ENCODE assay signal across 23 cellular contexts in the genomic region with DNA sequence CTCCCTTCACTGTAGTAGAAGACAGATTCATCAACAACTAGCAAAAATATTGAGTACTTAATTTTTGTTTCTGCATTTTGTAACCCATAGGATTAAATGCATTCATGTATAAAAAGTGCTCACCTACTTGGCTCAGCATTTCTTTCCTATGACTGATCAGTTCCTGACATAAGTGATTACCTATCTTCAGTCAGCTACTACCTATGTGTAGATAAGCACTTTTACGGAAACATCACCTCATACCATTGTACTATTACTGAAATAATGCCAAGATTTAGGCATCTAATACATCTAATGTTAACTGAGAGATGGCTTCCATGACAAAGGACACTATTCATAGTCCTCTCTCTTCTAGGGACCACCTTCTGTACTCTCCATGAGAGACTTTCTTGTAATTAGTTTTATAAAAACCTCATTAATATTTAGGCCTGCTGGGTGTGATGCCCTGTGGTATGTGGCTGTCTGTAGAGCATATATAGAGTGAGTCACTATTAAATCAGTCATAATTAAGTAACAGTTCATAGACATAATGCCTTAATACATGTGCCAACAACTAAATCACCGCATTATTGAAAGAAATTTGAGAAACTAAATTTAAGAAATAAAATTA.
"Had no signal": no experiment of that assay in that cellular context is flagged by ENCODE, and none has a peak within 500 bp of the region (broad histone marks: within the 10 kb centered on the region; RNA-seq: fewer than 3 reads in every experiment).

No MANE protein-coding gene starts in this region.

- H3K4me3 ChIP-seq: gastrocnemius medialis, heart right ventricle, left ventricle myocardium inferior, lower lobe of right lung, neural progenitor cell, ovary, smooth muscle cell, tibial artery, upper lobe of left lung, uterus had no signal

- H3K9me3 ChIP-seq: gastrocnemius medialis, heart right ventricle, left ventricle myocardium inferior, lower lobe of right lung, ovary, tibial artery, upper lobe of left lung, uterus had no signal

- H3K4me2 ChIP-seq: neural progenitor cell, smooth muscle cell had no signal

- DNase-seq: cortex of kidney; effector memory CD4-positive, alpha-beta T cell; gastrocnemius medialis; heart right ventricle; hypothalamus; left ventricle myocardium inferior; lower lobe of right lung; mesenchymal stem cell; midbrain; nucleus accumbens; ovary; right cardiac atrium; stimulated activated CD4-positive, alpha-beta T cell treated with anti-CD3 and anti-CD28 coated beads, Interleukin-2, amount 100 ng/mL, for 48 hours; stimulated activated CD8-positive, alpha-beta memory T cell treated with anti-CD3 and anti-CD28 coated beads, Interleukin-4, amount 100 ng/mL, for 48 hours; tibial artery; upper lobe of left lung; uterus had no signal

- ATAC-seq: gastrocnemius medialis; heart right ventricle; lower lobe of right lung; natural killer cell treated with Interleukin-12 subunit alpha and Interleukin-12 subunit beta and Interleukin-15 and Interleukin-18, amount 100 ng/mL, for 72 hours; right cardiac atrium; stimulated activated memory B cell treated with anti-CD40 and anti-IgM and Interleukin-4, amounts not matched to agents 10 μg/mL and 1 μg/mL and 100 μg/mL, for 72 hours had no signal

- H3K4me1 ChIP-seq: lower lobe of right lung, neural progenitor cell, uterus had no signal

- H3K9ac ChIP-seq: neural progenitor cell had no signal

- H3K9me3 Mint-ChIP-seq: neural progenitor cell; stimulated activated naive CD8-positive, alpha-beta T cell treated with anti-CD3 and anti-CD28 coated beads, Interleukin-15, Interleukin-2, amounts not matched to agents 100 ng/mL and 50 ng/mL, for 24 hours had no signal

- FAIRE-seq: endometrium had no signal

- H3K36me3 Mint-ChIP-seq: stimulated activated memory B cell treated with anti-CD40 and anti-IgM and Interleukin-4, amounts not matched to agents 10 μg/mL and 1 μg/mL and 100 μg/mL, for 72 hours had no signal

- H3K27me3 Mint-ChIP-seq: natural killer cell treated with Interleukin-12 subunit alpha and Interleukin-12 subunit beta and Interleukin-15 and Interleukin-18, amount 100 ng/mL, for 72 hours; stimulated activated memory B cell treated with anti-CD40 and anti-IgM and Interleukin-4, amounts not matched to agents 10 μg/mL and 1 μg/mL and 100 μg/mL, for 72 hours; stimulated activated naive CD8-positive, alpha-beta T cell treated with anti-CD3 and anti-CD28 coated beads, Interleukin-15, Interleukin-2, amounts not matched to agents 100 ng/mL and 50 ng/mL, for 24 hours had no signal

- H3K27ac Mint-ChIP-seq: natural killer cell treated with Interleukin-12 subunit alpha and Interleukin-12 subunit beta and Interleukin-15 and Interleukin-18, amount 100 ng/mL, for 72 hours; neural progenitor cell; stimulated activated memory B cell treated with anti-CD40 and anti-IgM and Interleukin-4, amounts not matched to agents 10 μg/mL and 1 μg/mL and 100 μg/mL, for 72 hours; stimulated activated naive CD8-positive, alpha-beta T cell treated with anti-CD3 and anti-CD28 coated beads, Interleukin-15, Interleukin-2, amounts not matched to agents 100 ng/mL and 50 ng/mL, for 24 hours had no signal

- H2AFZ ChIP-seq: neural progenitor cell had no signal

- H3K4me3 Mint-ChIP-seq: natural killer cell treated with Interleukin-12 subunit alpha and Interleukin-12 subunit beta and Interleukin-15 and Interleukin-18, amount 100 ng/mL, for 72 hours; neural progenitor cell; stimulated activated memory B cell treated with anti-CD40 and anti-IgM and Interleukin-4, amounts not matched to agents 10 μg/mL and 1 μg/mL and 100 μg/mL, for 72 hours; stimulated activated naive CD8-positive, alpha-beta T cell treated with anti-CD3 and anti-CD28 coated beads, Interleukin-15, Interleukin-2, amounts not matched to agents 100 ng/mL and 50 ng/mL, for 24 hours had no signal

- H3K27me3 ChIP-seq: gastrocnemius medialis, heart right ventricle, neural progenitor cell, ovary, tibial artery, upper lobe of left lung, uterus had no signal

- H3K36me3 ChIP-seq: gastrocnemius medialis, heart right ventricle, left ventricle myocardium inferior, lower lobe of right lung, neural progenitor cell, ovary, tibial artery, upper lobe of left lung, uterus had no signal

- H3K27ac ChIP-seq: gastrocnemius medialis, heart right ventricle, left ventricle myocardium inferior, lower lobe of right lung, neural progenitor cell, ovary, tibial artery, upper lobe of left lung, uterus had no signal

- H3K4me1 Mint-ChIP-seq: neural progenitor cell; stimulated activated memory B cell treated with anti-CD40 and anti-IgM and Interleukin-4, amounts not matched to agents 10 μg/mL and 1 μg/mL and 100 μg/mL, for 72 hours had no signal
